11 cellular contexts compared by ENCODE assay signal in the genomic region with DNA sequence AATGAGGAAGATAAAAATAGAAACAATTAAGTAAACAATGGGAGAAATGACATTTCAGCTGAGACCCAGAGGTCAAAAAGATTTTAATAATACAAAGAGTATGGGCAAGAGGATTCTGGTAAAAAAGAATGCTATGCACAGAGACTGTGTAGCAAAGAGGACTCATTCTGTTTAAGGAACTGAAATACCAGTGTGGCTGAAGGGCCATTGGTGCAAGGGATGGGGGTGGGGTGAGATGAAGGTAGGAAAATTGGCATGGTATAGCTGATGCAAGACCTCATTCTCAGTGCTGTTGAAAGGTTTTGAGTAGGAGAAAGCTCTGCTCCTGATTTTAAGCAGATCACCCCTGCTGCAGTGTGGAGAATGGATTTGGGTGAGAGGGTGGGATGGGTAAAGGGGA.
DNase-seq lines count a peak whose midpoint lies in the region; ATAC-seq and TF ChIP-seq lines count a peak whose summit lies in the region.
"Had no signal": no experiment of that assay in that cellular context is flagged by ENCODE, and none has a peak within 500 bp of the region (broad histone marks: within the 10 kb centered on the region; RNA-seq: fewer than 3 reads in every experiment).

No MANE protein-coding gene starts in this region.

- no peak overlapping the region for H3K27ac ChIP-seq in RWPE1
- H3K27ac ChIP-seq: transverse colon had no signal

- peaks cover 46% of the 10 kb centered on the region for H3K4me1 Mint-ChIP-seq in activated T-cell treated with anti-CD3 and anti-CD28 coated beads, Interleukin-2, amount 50 U/mL, for 24 hours (ENCODE audit: low read depth)

- TF ChIP-seq CTCF in RWPE1 (conservative IDR thresholded peaks at IDR 0.05; ENCODE audit: low read depth) = no peak

- no peaks in the 10 kb centered on the region for H3K27me3 Mint-ChIP-seq in activated T-cell treated with anti-CD3 and anti-CD28 coated beads, Interleukin-2, amount 50 U/mL, for 24 hours

- no peak overlapping the region for H3K4me3 Mint-ChIP-seq in activated T-cell treated with anti-CD3 and anti-CD28 coated beads, Interleukin-2, amount 50 U/mL, for 24 hours

- no peak overlapping the region for H3K27ac Mint-ChIP-seq in activated T-cell treated with anti-CD3 and anti-CD28 coated beads, Interleukin-2, amount 50 U/mL, for 24 hours

- POLR2A ChIA-PET in RWPE1 (lab: Yijun Ruan, JAX; ENCODE audit: low non-redundant PET) = no interaction called here

- peaks cover 7% of the 10 kb centered on the region for H3K9me3 Mint-ChIP-seq in activated T-cell treated with anti-CD3 and anti-CD28 coated beads, Interleukin-2, amount 50 U/mL, for 24 hours

- CTCF ChIA-PET in RWPE1 (lab: Yijun Ruan, JAX) = no interaction called here

- TF ChIP-seq POLR2A in GM18505 (IDR thresholded peaks at IDR 0.05; ENCODE audit: borderline replicate concordance, extremely low read depth, insufficient read depth, insufficient read length) = no peak

- peaks cover 6% of the 10 kb centered on the region for H3K36me3 Mint-ChIP-seq in activated T-cell treated with anti-CD3 and anti-CD28 coated beads, Interleukin-2, amount 50 U/mL, for 24 hours (ENCODE audit: low read depth)

- peak; percentile 99 for ATAC-seq in GM18505 (IDR thresholded peaks at IDR 0.05; ENCODE audit: unreplicated experiment)
- peak; percentile 95 for ATAC-seq in GM21360 (IDR thresholded peaks at IDR 0.05; ENCODE audit: unreplicated experiment)
- peak; percentile 96 for ATAC-seq in HG03103 (IDR thresholded peaks at IDR 0.05; ENCODE audit: low read depth, unreplicated experiment)

- DNase-seq in SIG-M5 (lab: John Stamatoyannopoulos, UW) (peak; percentile 6), RWPE1 (ENCODE audit: low spot score) (no peak), HUDEP-2 (lab: John Stamatoyannopoulos, UW; ENCODE audit: unreplicated experiment in 76 of 76) (no peak), DMS53 (lab: John Stamatoyannopoulos, UW) (no peak)
- DNase-seq in activated T-cell treated with anti-CD3 and anti-CD28 coated beads, Interleukin-2, amount 50 U/mL, for 24 hours = no peak
- DNase-seq: KG1, SK-N-SH, transverse colon had no signal
